In genomic region chr6:35451354-35452185, GRCh38 we compare ENCODE assay signal across 8 cellular contexts. TPM values are rescaled to one million over a fixed set of nuclear protein-coding genes. Genes with fewer than 3 reads are reported as not detected.
DNase-seq lines count a peak whose midpoint lies in the region; ATAC-seq and TF ChIP-seq lines count a peak whose summit lies in the region.

No MANE protein-coding gene starts in this region.

- H3K27ac ChIP-seq in right lobe of liver = no peak overlapping the region
- H3K27ac ChIP-seq in tibial nerve = peak overlapping the region; percentile 31 to 85 (median 64)

- no peak for TF ChIP-seq POLR2A in right lobe of liver (IDR thresholded peaks at IDR 0.05)
- no peak for TF ChIP-seq POLR2A in tibial nerve (IDR thresholded peaks at IDR 0.05)

- no peak overlapping the region for H3K27ac Mint-ChIP-seq in activated naive CD4-positive, alpha-beta T cell treated with anti-CD3 and anti-CD28 coated beads, Interleukin-2, amount 10 ng/mL, durations not matched to agents 7 days and 5 days
- no peak overlapping the region for H3K27ac Mint-ChIP-seq in activated naive CD8-positive, alpha-beta T cell treated with anti-CD3 and anti-CD28 coated beads for 36 hours

- H3K27me3 Mint-ChIP-seq in activated naive CD4-positive, alpha-beta T cell treated with anti-CD3 and anti-CD28 coated beads, Interleukin-2, amount 10 ng/mL, durations not matched to agents 7 days and 5 days = peaks cover 30% of the 10 kb centered on the region
- H3K27me3 Mint-ChIP-seq in activated naive CD8-positive, alpha-beta T cell treated with anti-CD3 and anti-CD28 coated beads for 36 hours = no peaks in the 10 kb centered on the region

- intact Hi-C loops in right lobe of liver (cut with DNase I) = loop anchor here in 1 of 2 donors (5.0 kb wide), 1 partner anchor 109 kb away; the partner anchor contains the start of gene PPARD

- no peak for ATAC-seq in right lobe of liver

- CTCF ChIA-PET in activated naive CD4-positive, alpha-beta T cell treated with anti-CD3 and anti-CD28 coated beads, Interleukin-2, amount 10 ng/mL, durations not matched to agents 7 days and 5 days (lab: Charles Lee) = interaction anchor here (0.7 to 8.9 kb wide), 12 partner anchors 14 to 155 kb away, joined by 3 to 114 read pairs (median 5); partner anchors contain the start of genes DEF6, PPARD and RPL10A

- peaks cover 57% of the 10 kb centered on the region for H3K4me1 Mint-ChIP-seq in activated naive CD4-positive, alpha-beta T cell treated with anti-CD3 and anti-CD28 coated beads, Interleukin-2, amount 10 ng/mL, durations not matched to agents 7 days and 5 days
- H3K4me1 Mint-ChIP-seq in activated naive CD8-positive, alpha-beta T cell treated with anti-CD3 and anti-CD28 coated beads for 36 hours = peaks cover 30% of the 10 kb centered on the region

- H3K36me3 ChIP-seq in right lobe of liver (no peaks in the 10 kb centered on the region), tibial nerve (peaks cover 0 to 13% (median 0%) of the 10 kb centered on the region in 3 donors)

- H3K36me3 Mint-ChIP-seq in activated naive CD4-positive, alpha-beta T cell treated with anti-CD3 and anti-CD28 coated beads, Interleukin-2, amount 10 ng/mL, durations not matched to agents 7 days and 5 days = peaks cover 17% of the 10 kb centered on the region
- H3K36me3 Mint-ChIP-seq in activated naive CD8-positive, alpha-beta T cell treated with anti-CD3 and anti-CD28 coated beads for 36 hours = peaks cover 12% of the 10 kb centered on the region

- no peak for DNase-seq in activated naive CD4-positive, alpha-beta T cell treated with anti-CD3 and anti-CD28 coated beads, Interleukin-2, amount 10 ng/mL, durations not matched to agents 7 days and 5 days
- no peak for DNase-seq in activated naive CD4-positive, alpha-beta T cell treated with Interleukin-2 at 50 U/mL for 16 hours
- no peak for DNase-seq in activated naive CD8-positive, alpha-beta T cell treated with anti-CD3 and anti-CD28 coated beads for 36 hours
- DNase-seq in right lobe of liver (no peak), tibial nerve (ENCODE audit: low spot score in 2 of 2) (no peak), cerebellar cortex (ENCODE audit: low spot score) (no peak), NCI-H2171 (lab: John Stamatoyannopoulos, UW) (no peak), hepatic stellate cell (ENCODE audit: low spot score) (no peak)

- 17% methylated on average over 20 of the region's 20 CpGs for WGBS in right lobe of liver (ENCODE audit: insufficient coverage, low coverage, low lambda C conversion rate, missing lambda C conversion rate)
- 13 to 17% methylated on average over 15 to 20 of the region's 20 CpGs for WGBS in tibial nerve, 2 donors

- H3K4me3 ChIP-seq in right lobe of liver (peak overlapping the region in 2 of 3 donors; percentile 64 to 88), tibial nerve (peak overlapping the region; percentile 48 to 73 (median 56))

- no peaks in the 10 kb centered on the region for H3K27me3 ChIP-seq in right lobe of liver
- no peaks in the 10 kb centered on the region for H3K27me3 ChIP-seq in tibial nerve

- no peaks in the 10 kb centered on the region for H3K9me3 ChIP-seq in right lobe of liver
- no peaks in the 10 kb centered on the region for H3K9me3 ChIP-seq in tibial nerve

- TF ChIP-seq CTCF in right lobe of liver (IDR thresholded peaks at IDR 0.05) (no peak), tibial nerve (IDR thresholded peaks at IDR 0.05) (no peak)

- no peaks in the 10 kb centered on the region for H3K9me3 Mint-ChIP-seq in activated naive CD4-positive, alpha-beta T cell treated with anti-CD3 and anti-CD28 coated beads, Interleukin-2, amount 10 ng/mL, durations not matched to agents 7 days and 5 days
- no peaks in the 10 kb centered on the region for H3K9me3 Mint-ChIP-seq in activated naive CD8-positive, alpha-beta T cell treated with anti-CD3 and anti-CD28 coated beads for 36 hours

- peak overlapping the region; percentile 80 for H3K4me3 Mint-ChIP-seq in activated naive CD4-positive, alpha-beta T cell treated with anti-CD3 and anti-CD28 coated beads, Interleukin-2, amount 10 ng/mL, durations not matched to agents 7 days and 5 days
- H3K4me3 Mint-ChIP-seq in activated naive CD8-positive, alpha-beta T cell treated with anti-CD3 and anti-CD28 coated beads for 36 hours = peak overlapping the region; percentile 82

- no peak for TF ChIP-seq EP300 in tibial nerve (IDR thresholded peaks at IDR 0.05)

- H3K4me1 ChIP-seq in right lobe of liver (peaks cover 0 to 21% (median 0%) of the 10 kb centered on the region in 4 donors), tibial nerve (peaks cover 0 to 39% (median 15%) of the 10 kb centered on the region in 4 donors)

RNA-seq across cellular contexts. Expression of gene FANCE, which starts 0.6 kb away (rescaled TPM):
- total RNA-seq in activated naive CD8-positive, alpha-beta T cell treated with anti-CD3 and anti-CD28 coated beads for 36 hours = 10 to 100 TPM; 18.6 to 19.1 TPM
- total RNA-seq in right lobe of liver = 1 to 10 TPM in 3 of 6 experiments, under 1 TPM in 3; 0.44 to 1.7 (median 0.95) TPM
- 1 to 10 TPM; 8.1 to 9.6 (median 8.4) TPM for total RNA-seq in tibial nerve

RNA-seq across cellular contexts. Expression of gene RPL10A, which starts 16.6 kb away (rescaled TPM):
- total RNA-seq in activated naive CD8-positive, alpha-beta T cell treated with anti-CD3 and anti-CD28 coated beads for 36 hours = 1,000 to 10,000 TPM; 2,227 to 2,291 TPM
- total RNA-seq in right lobe of liver = 100 to 1,000 TPM; 366 to 446 (median 412) TPM
- 1,000 to 10,000 TPM in 3 of 4 donors, 100 to 1,000 TPM in 1; 952 to 1,436 (median 1,121) TPM for total RNA-seq in tibial nerve

RNA-seq across cellular contexts. Expression of gene TEAD3, which starts 45.3 kb away (rescaled TPM):
- total RNA-seq in activated naive CD8-positive, alpha-beta T cell treated with anti-CD3 and anti-CD28 coated beads for 36 hours = under 1 TPM; 0.60 to 0.66 TPM
- total RNA-seq in right lobe of liver = 1 to 10 TPM; 5.2 to 8.5 (median 6.9) TPM
- 10 to 100 TPM in 3 of 4 donors, 1 to 10 TPM in 1; 9.8 to 20.1 (median 13.6) TPM for total RNA-seq in tibial nerve

Comparison
In these comparisons a context has a peak if more than half of its experiments do, and no peak if none do; other contexts are left out.
1. H3K27ac ChIP-seq: peak in tibial nerve (4 of 4); none in right lobe of liver (0 of 3).